In genomic region chr11:112773256-112773655, GRCh38 we compare ENCODE assay signal across 16 cellular contexts.
DNase-seq lines count a peak whose midpoint lies in the region; ATAC-seq and TF ChIP-seq lines count a peak whose summit lies in the region.
"Had no signal": no experiment of that assay in that cellular context is flagged by ENCODE, and none has a peak within 500 bp of the region (broad histone marks: within the 10 kb centered on the region; RNA-seq: fewer than 3 reads in every experiment).

No MANE protein-coding gene starts in this region.

- ATAC-seq in Right ventricle myocardium superior (ENCODE audit: poor library complexity), result peak; percentile 21
- no peak for ATAC-seq in HG03469 (IDR thresholded peaks at IDR 0.05; ENCODE audit: unreplicated experiment)
- ATAC-seq: GM12878, K562 had no signal

- peaks cover 10% of the 10 kb centered on the region for H3K27me3 ChIP-seq in left ventricle myocardium inferior (ENCODE audit: low read depth)
- H3K27me3 ChIP-seq: Peyer's patch had no signal

- H3K9me3 ChIP-seq in left ventricle myocardium inferior (replicated peaks), result no peaks in the 10 kb centered on the region
- H3K9me3 ChIP-seq: HAP-1, Peyer's patch had no signal

- no peak overlapping the region for H3K27ac ChIP-seq in left ventricle myocardium inferior (replicated peaks)
- H3K27ac ChIP-seq: Peyer's patch had no signal

- no peak overlapping the region for H3K4me3 ChIP-seq in left ventricle myocardium inferior
- H3K4me3 ChIP-seq: GM12878, HAP-1, K562, Peyer's patch had no signal

- H3K4me1 ChIP-seq in left ventricle myocardium inferior, result peaks cover 40% of the 10 kb centered on the region
- H3K4me1 ChIP-seq: HAP-1, Peyer's patch had no signal

- intact Hi-C loops in Right ventricle myocardium superior (cut with DNase I), result no loop called here
- intact Hi-C loops in left ventricle myocardium inferior (cut with micrococcal nuclease), result no loop called here

- no peaks in the 10 kb centered on the region for H3K36me3 ChIP-seq in left ventricle myocardium inferior
- H3K36me3 ChIP-seq: HAP-1, Peyer's patch had no signal

- DNase-seq in Right ventricle myocardium superior, result no peak
- no peak for DNase-seq in left ventricle myocardium inferior
- DNase-seq in SW480 (ENCODE audit: low spot score), result peak; percentile 36
- peak; percentile 93 for DNase-seq in left kidney (ENCODE audit: low read depth, low spot score)
- DNase-seq in superior temporal gyrus (ENCODE audit: extremely low spot score), result peak; percentile 72
- no peak for DNase-seq in retina
- DNase-seq: AML-193; CD4-positive, CD25-positive, alpha-beta regulatory T cell; DMS79; NCI-H2171 treated with DMSO at 0.1 percent for 48 hours; Peyer's patch; SHP77 treated with DMSO at 0.1 percent for 48 hours had no signal

- TF ChIP-seq CTCF in left ventricle myocardium inferior (IDR thresholded peaks at IDR 0.05; ENCODE audit: borderline replicate concordance), result no peak

Comparison
In these comparisons a context has a peak if more than half of its experiments do, and no peak if none do; other contexts are left out.
1. DNase-seq: peak in SW480 (single experiment), left kidney (single experiment) and superior temporal gyrus (single experiment); none in Right ventricle myocardium superior (single experiment), left ventricle myocardium inferior (single experiment) and retina (single experiment).